In the genomic region with DNA sequence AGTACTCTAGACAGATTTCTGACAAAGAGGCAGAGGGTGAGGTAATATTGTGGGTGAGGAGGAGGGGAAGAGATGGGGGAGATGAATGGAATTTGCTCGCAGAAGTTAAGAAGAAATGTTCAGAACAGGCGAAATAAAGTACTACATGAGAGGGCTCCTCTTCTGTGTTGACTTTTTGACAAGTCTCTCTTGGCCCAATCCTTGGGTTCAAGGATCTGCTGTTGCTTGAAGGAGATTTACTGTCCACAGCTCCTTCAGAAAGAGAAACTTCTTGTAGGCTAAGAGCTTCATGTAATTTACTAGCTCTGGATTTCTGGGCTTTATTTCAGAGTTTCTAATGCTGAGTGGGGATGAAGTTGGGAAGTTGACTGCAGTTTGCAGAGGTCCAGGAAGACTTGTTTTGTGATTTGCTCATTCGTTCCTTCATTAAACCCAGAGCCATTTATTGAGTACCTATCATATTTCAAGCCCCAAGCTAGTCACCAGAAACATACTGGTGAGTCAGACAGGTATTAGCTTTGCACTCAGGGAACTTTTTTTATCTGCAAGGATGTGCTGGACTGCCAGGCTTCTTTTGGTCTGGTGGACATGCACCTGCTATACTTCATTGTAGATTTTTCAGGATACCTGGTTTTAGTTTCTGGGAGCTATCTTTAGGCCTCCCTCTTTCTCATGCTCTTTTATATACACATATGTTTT, we compare ENCODE assay signal across 22 cellular contexts.
"Had no signal": no experiment of that assay in that cellular context is flagged by ENCODE, and none has a peak within 500 bp of the region (broad histone marks: within the 10 kb centered on the region; RNA-seq: fewer than 3 reads in every experiment).

No MANE protein-coding gene starts in this region.

- ATAC-seq: activated CD4-positive, CD25-positive, alpha-beta regulatory T cell treated with anti-CD3 and anti-CD28 coated beads, Interleukin-2, amount 50 U/mL, for 24 hours; body of pancreas; effector memory CD8-positive, alpha-beta T cell; left ventricle myocardium superior; pancreas; stimulated activated effector memory CD8-positive, alpha-beta T cell treated with anti-CD3 and anti-CD28 coated beads, Interleukin-12 subunit alpha, Interleukin-12 subunit beta, amount 100 ng/mL, for 72 hours had no signal

- H3K9me3 ChIP-seq: body of pancreas, pancreas, prostate gland, sigmoid colon, thoracic aorta had no signal

- H3K27ac ChIP-seq: body of pancreas, pancreas, prostate gland, sigmoid colon, thoracic aorta, WERI-Rb-1 had no signal

- H3K27me3 ChIP-seq: body of pancreas, pancreas, sigmoid colon had no signal

- H3K36me3 ChIP-seq: pancreas, prostate gland, sigmoid colon, thoracic aorta, WERI-Rb-1 had no signal

- H3K4me1 ChIP-seq: body of pancreas, pancreas, prostate gland, sigmoid colon had no signal

- H3K4me3 ChIP-seq: body of pancreas, pancreas, prostate gland, sigmoid colon, thoracic aorta had no signal

- DNase-seq: activated CD4-positive, alpha-beta T cell treated with anti-CD3 and anti-CD28 coated beads for 48 hours; activated CD4-positive, alpha-beta T cell treated with anti-CD3 and anti-CD28 coated beads, Interleukin-2, amount 50 U/mL, for 48 hours; activated CD8-positive, alpha-beta memory T cell treated with anti-CD3 and anti-CD28 coated beads for 24 hours; activated effector memory CD4-positive, alpha-beta T cell treated with Interleukin-2 at 50 U/mL for 16 hours; activated naive CD4-positive, alpha-beta T cell treated with Interleukin-2 at 50 U/mL for 16 hours; aorta; body of pancreas; cortex of kidney; effector memory CD8-positive, alpha-beta T cell; left ventricle myocardium superior; pancreas; retina; sigmoid colon; small intestine; stimulated activated CD4-positive, alpha-beta T cell treated with anti-CD3 and anti-CD28 coated beads, Interleukin-4, amount 100 ng/mL, for 24 hours; T-helper 9 cell; trophoblast cell; WERI-Rb-1 had no signal
